24 cellular contexts compared by ENCODE assay signal in genomic region chr11:76709259-76709658, GRCh38. TPM values are rescaled to one million over a fixed set of nuclear protein-coding genes. Genes with fewer than 3 reads are reported as not detected.
"Had no signal": no experiment of that assay in that cellular context is flagged by ENCODE, and none has a peak within 500 bp of the region (broad histone marks: within the 10 kb centered on the region; RNA-seq: fewer than 3 reads in every experiment).

No MANE protein-coding gene starts in this region.

- ATAC-seq: gastrocnemius medialis, left colon, left lung, left ventricle myocardium superior, mucosa of descending colon had no signal

- H3K36me3 ChIP-seq: esophagus muscularis mucosa, gastrocnemius medialis, heart right ventricle, left lung, lower lobe of right lung had no signal

- H3K4me1 ChIP-seq: esophagus muscularis mucosa, gastrocnemius medialis, heart right ventricle, left lung, lower lobe of right lung had no signal

- H3K27ac ChIP-seq: coronary artery, dorsolateral prefrontal cortex, esophagus muscularis mucosa, gastrocnemius medialis, heart right ventricle, left lung, lower lobe of right lung had no signal

- H3K9me3 ChIP-seq: gastrocnemius medialis, left lung, lower lobe of right lung, mucosa of descending colon had no signal

- FAIRE-seq: colon, endothelial cell of umbilical vein, islet of Langerhans, keratinocyte had no signal

- H3K27me3 ChIP-seq: dorsolateral prefrontal cortex, esophagus muscularis mucosa, gastrocnemius medialis, heart right ventricle, left lung had no signal

- H3K4me3 ChIP-seq: coronary artery, dorsolateral prefrontal cortex, esophagus muscularis mucosa, gastrocnemius medialis, heart right ventricle, left lung, lower lobe of right lung, mucosa of descending colon had no signal

- DNase-seq: dermis blood vessel endothelial cell; dorsolateral prefrontal cortex; effector CD4-positive, alpha-beta T cell; effector memory CD4-positive, alpha-beta T cell; foreskin melanocyte; gastrocnemius medialis; glutamatergic neuron; head of caudate nucleus; heart right ventricle; hippocampal formation; kidney glomerular epithelial cell; left colon; left lung; left ventricle myocardium superior; lower lobe of right lung; mesenchymal stem cell; mucosa of descending colon; naive B cell had no signal

RNA-seq across cellular contexts. Expression of gene LRRC32, which starts 38.7 kb away (rescaled TPM):
- polyA plus RNA-seq: keratinocyte had no signal
